14 cellular contexts compared by ENCODE assay signal in the genomic region with DNA sequence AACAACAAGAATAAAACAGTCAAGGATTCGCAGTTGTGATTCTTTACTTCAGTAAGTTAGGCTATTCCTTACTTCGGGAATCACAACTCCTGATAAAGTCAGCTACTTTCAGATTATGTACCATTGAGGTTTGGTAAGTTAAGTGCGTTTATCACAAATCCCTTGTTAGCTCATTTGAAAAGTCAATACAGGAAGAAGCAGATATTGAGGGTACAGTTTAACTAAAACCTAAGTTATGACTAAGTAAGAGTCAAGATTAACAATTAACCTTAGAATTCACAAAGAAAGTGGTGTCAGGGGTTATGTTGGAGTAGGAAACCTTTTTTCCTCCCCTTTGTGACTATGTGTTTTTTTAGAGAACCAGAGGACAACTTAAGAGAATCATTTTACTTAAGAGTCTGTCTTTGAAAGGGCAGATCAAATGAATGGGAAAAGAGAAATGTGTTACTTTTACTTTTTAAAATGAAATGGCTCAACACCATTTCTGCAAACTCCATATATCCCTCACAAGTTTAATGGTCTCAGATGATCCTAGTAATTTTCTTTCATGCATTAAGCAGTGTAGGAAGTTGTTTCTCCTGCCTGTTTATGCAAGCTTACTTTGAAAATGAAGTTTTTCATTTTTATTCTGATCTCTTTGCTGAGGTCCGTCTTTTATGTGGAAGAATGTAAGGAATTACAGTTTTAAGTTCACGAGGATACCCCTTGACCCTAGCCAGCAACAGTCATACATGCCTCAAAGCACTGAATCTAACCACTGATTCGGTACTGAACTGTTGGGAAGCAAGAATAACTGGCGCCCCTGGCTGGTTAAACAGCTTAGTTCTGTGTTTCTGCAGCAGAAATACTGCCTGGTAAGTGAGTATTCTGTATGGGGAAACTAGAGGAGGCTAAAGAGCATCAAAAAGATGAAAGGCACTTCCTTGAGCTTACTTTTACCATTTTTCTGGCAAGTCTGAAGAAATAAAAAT.
DNase-seq lines count a peak whose midpoint lies in the region; ATAC-seq, FAIRE-seq and TF ChIP-seq lines count a peak whose summit lies in the region.
"Had no signal": no experiment of that assay in that cellular context is flagged by ENCODE, and none has a peak within 500 bp of the region (broad histone marks: within the 10 kb centered on the region; RNA-seq: fewer than 3 reads in every experiment).

No MANE protein-coding gene starts in this region.

- H3K9me3 ChIP-seq in HepG2 (ENCODE audit: low read length) (no peaks in the 10 kb centered on the region), tibial nerve (no peaks in the 10 kb centered on the region), psoas muscle (no peaks in the 10 kb centered on the region)

- TF ChIP-seq CTCF in cardiac fibroblast (IDR thresholded peaks at IDR 0.05; ENCODE audit: low read depth, low read length) (peak; percentile 6), HepG2 (CRISPR knock-in tag; IDR thresholded peaks at IDR 0.05) (peak; percentile 19; the same call in 1 of the 2 replicates), tibial nerve (IDR thresholded peaks at IDR 0.05) (no peak), psoas muscle (IDR thresholded peaks at IDR 0.05) (no peak)

- CTCF ChIA-PET in HepG2 (lab: Yijun Ruan, JAX; ENCODE audit: low intra/inter-chr PET ratio, low total read pairs), result no interaction called here

- FAIRE-seq in HepG2 (lab: Jason Lieb, UNC), result peak; percentile 59
- FAIRE-seq: HTR-8/SVneo had no signal

- no peak for TF ChIP-seq RAD21 in HepG2 (CRISPR knock-in tag; IDR thresholded peaks at IDR 0.05)

- BruUV-seq in HepG2 (replicated peaks; lab: Mats Ljungman, UMichigan), result no TSS peak

- POLR2A ChIA-PET in HepG2 (lab: Yijun Ruan, JAX), result no interaction called here

- DNase-seq in AG08396 (ENCODE audit: low spot score) (peak; percentile 22), cardiac fibroblast (ENCODE audit: low read depth in 2 of 2) (peak; percentile 51 to 59), HepG2 (ENCODE audit: low spot score) (no peak), tibial nerve (ENCODE audit: low spot score in 2 of 2) (no peak), psoas muscle (no peak), epidermal melanocyte (ENCODE audit: insufficient read length, low spot score) (no peak), NCI-H748 (lab: John Stamatoyannopoulos, UW; ENCODE audit: unreplicated experiment) (no peak)
- DNase-seq: effector CD8-positive, alpha-beta T cell; NCI-H446; stimulated activated naive CD4-positive, alpha-beta T cell treated with Interleukin-2 at 50 U/mL for 16 hours; T-cell had no signal

- H3K27me3 ChIP-seq in HepG2 (ENCODE audit: control insufficient read depth in 1 of 2, insufficient read depth in 2 of 2, low read length in 2 of 2) (no peaks in the 10 kb centered on the region; a peak in 1 of 5 replicates), tibial nerve (no peaks in the 10 kb centered on the region), psoas muscle (ENCODE audit: insufficient read depth in 3 of 3, low read length in 2 of 3) (no peaks in the 10 kb centered on the region)

- H3K36me3 ChIP-seq in HepG2 (replicated peaks in 1 of 2; ENCODE audit: control insufficient read depth in 1 of 2, insufficient read depth in 2 of 2, low read length in 2 of 2) (no peaks in the 10 kb centered on the region), tibial nerve (no peaks in the 10 kb centered on the region), psoas muscle (ENCODE audit: insufficient read depth in 1 of 2, low read depth in 1 of 2) (peaks cover 0 to 6% of the 10 kb centered on the region in 2 donors)

- WGBS in HepG2 (ENCODE audit: low lambda C conversion rate), result under 1% methylated on average over 7 of the region's 7 CpGs
- 45 to 50% methylated on average over 7 of the region's 7 CpGs for WGBS in tibial nerve, 2 donors
- 67 to 77% (median 70%) methylated on average over 7 of the region's 7 CpGs for WGBS in psoas muscle, 3 donors

- TF ChIP-seq POLR2A in HepG2 (IDR thresholded peaks at IDR 0.05; ENCODE audit: insufficient read depth in 1 of 2, low read depth in 2 of 2, low read length in 2 of 2) (no peak), tibial nerve (IDR thresholded peaks at IDR 0.05) (no peak)

- intact Hi-C loops in HepG2 (cut with micrococcal nuclease; ENCODE audit: unreplicated experiment), result loop anchor here (10.0 kb wide), 1 partner anchor 946 kb away; no protein-coding TSS in a partner anchor
- intact Hi-C loops in psoas muscle (cut with DNase I), result loop anchor here (5.0 to 10.0 kb wide), 3 partner anchors 318 to 366 kb away; no protein-coding TSS in a partner anchor

- H3K4me3 ChIP-seq in cardiac fibroblast (replicated peaks in 1 of 2; ENCODE audit: low read depth in 2 of 2, low read length in 2 of 2) (no peak overlapping the region), HepG2 (replicated peaks in 1 of 3; ENCODE audit: insufficient read depth in 1 of 3, low read depth in 2 of 3, low read length in 3 of 3) (no peak overlapping the region; a peak in 1 of 6 replicates), tibial nerve (no peak overlapping the region), psoas muscle (no peak overlapping the region)
- H3K4me3 ChIP-seq: skin epidermis had no signal

- peak overlapping the region; percentile 54 for H3K4me2 ChIP-seq in HepG2 (ENCODE audit: low read depth, low read length)

- in situ Hi-C loops in HepG2 (cut with HindIII; ENCODE audit: extremely low pct_ligation_motif_present, low pct_unique_long_range_greater_than_20kb), result loop anchor here (10.0 kb wide), 1 partner anchor 366 kb away; no protein-coding TSS in a partner anchor

- peak; percentile 57 for ATAC-seq in HG03354 (IDR thresholded peaks at IDR 0.05; ENCODE audit: poor library complexity, severe bottlenecking, unreplicated experiment)
- ATAC-seq in HepG2, result peak; percentile 88
- ATAC-seq in psoas muscle, result no peak
- ATAC-seq: T-cell had no signal

- H3K79me2 ChIP-seq in HepG2 (ENCODE audit: insufficient read depth, low read length), result no peaks in the 10 kb centered on the region

- H3K27ac ChIP-seq in HepG2 (ENCODE audit: extremely low read length, insufficient read depth, low read length) (no peak overlapping the region), tibial nerve (no peak overlapping the region), psoas muscle (no peak overlapping the region)
- H3K27ac ChIP-seq: skin epidermis had no signal

- 0 out of 4 replicates have a peak, but pooled peaks of 1 of the 2 experiments have one; percentile 19 for TF ChIP-seq EP300 in HepG2 (IDR thresholded peaks at IDR 0.05; ENCODE audit: low read depth in 2 of 2, low read length in 2 of 2)
- TF ChIP-seq EP300 in HepG2 (CRISPR knock-in tag; IDR thresholded peaks at IDR 0.05; ENCODE audit: borderline replicate concordance), result no peak
- no peak for TF ChIP-seq EP300 in tibial nerve (IDR thresholded peaks at IDR 0.05)

- H3K9ac ChIP-seq in HepG2 (ENCODE audit: insufficient read depth, low read depth, low read length), result no peak overlapping the region

- H2AFZ ChIP-seq in HepG2 (ENCODE audit: low read length), result no peak overlapping the region

- peaks cover 20% of the 10 kb centered on the region for H3K4me1 ChIP-seq in HepG2 (ENCODE audit: insufficient read depth, low read length)
- peaks cover 0 to 5% (median 0%) of the 10 kb centered on the region in 4 donors for H3K4me1 ChIP-seq in tibial nerve
- H3K4me1 ChIP-seq in psoas muscle, result no peaks in the 10 kb centered on the region

- no peaks in the 10 kb centered on the region for H4K20me1 ChIP-seq in HepG2 (ENCODE audit: insufficient read depth, low read length)

TF ChIP-seq in HepG2, 621 proteins besides CTCF, POLR2A, EP300 and RAD21 (continues in another document):
- no peak for TF ChIP-seq CREB1 (IDR thresholded peaks at IDR 0.05)
- TF ChIP-seq CREB1 (CRISPR knock-in tag; IDR thresholded peaks at IDR 0.05), result peak; percentile 59
- TF ChIP-seq, protein P1, sequence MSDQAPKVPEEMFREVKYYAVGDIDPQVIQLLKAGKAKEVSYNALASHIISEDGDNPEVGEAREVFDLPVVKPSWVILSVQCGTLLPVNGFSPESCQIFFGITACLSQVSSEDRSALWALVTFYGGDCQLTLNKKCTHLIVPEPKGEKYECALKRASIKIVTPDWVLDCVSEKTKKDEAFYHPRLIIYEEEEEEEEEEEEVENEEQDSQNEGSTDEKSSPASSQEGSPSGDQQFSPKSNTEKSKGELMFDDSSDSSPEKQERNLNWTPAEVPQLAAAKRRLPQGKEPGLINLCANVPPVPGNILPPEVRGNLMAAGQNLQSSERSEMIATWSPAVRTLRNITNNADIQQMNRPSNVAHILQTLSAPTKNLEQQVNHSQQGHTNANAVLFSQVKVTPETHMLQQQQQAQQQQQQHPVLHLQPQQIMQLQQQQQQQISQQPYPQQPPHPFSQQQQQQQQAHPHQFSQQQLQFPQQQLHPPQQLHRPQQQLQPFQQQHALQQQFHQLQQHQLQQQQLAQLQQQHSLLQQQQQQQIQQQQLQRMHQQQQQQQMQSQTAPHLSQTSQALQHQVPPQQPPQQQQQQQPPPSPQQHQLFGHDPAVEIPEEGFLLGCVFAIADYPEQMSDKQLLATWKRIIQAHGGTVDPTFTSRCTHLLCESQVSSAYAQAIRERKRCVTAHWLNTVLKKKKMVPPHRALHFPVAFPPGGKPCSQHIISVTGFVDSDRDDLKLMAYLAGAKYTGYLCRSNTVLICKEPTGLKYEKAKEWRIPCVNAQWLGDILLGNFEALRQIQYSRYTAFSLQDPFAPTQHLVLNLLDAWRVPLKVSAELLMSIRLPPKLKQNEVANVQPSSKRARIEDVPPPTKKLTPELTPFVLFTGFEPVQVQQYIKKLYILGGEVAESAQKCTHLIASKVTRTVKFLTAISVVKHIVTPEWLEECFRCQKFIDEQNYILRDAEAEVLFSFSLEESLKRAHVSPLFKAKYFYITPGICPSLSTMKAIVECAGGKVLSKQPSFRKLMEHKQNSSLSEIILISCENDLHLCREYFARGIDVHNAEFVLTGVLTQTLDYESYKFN (CRISPR knock-in tag; conservative IDR thresholded peaks at IDR 0.05), result peak; percentile 54
- peak; percentile 28 for TF ChIP-seq NR2F6 (IDR thresholded peaks at IDR 0.05)
- TF ChIP-seq NR2F6 (CRISPR knock-in tag; IDR thresholded peaks at IDR 0.05), result no peak
- TF ChIP-seq ZSCAN21 (CRISPR knock-in tag; IDR thresholded peaks at IDR 0.05; ENCODE audit: borderline replicate concordance), result no peak
- TF ChIP-seq ZNF749 (CRISPR knock-in tag; IDR thresholded peaks at IDR 0.05; ENCODE audit: borderline replicate concordance), result no peak
- TF ChIP-seq, protein P2, sequence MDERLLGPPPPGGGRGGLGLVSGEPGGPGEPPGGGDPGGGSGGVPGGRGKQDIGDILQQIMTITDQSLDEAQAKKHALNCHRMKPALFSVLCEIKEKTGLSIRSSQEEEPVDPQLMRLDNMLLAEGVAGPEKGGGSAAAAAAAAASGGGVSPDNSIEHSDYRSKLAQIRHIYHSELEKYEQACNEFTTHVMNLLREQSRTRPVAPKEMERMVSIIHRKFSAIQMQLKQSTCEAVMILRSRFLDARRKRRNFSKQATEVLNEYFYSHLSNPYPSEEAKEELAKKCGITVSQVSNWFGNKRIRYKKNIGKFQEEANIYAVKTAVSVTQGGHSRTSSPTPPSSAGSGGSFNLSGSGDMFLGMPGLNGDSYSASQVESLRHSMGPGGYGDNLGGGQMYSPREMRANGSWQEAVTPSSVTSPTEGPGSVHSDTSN (CRISPR knock-in tag; IDR thresholded peaks at IDR 0.05), result no peak
- no peak for TF ChIP-seq ARHGAP35 (CRISPR knock-in tag; IDR thresholded peaks at IDR 0.05; ENCODE audit: borderline replicate concordance)
- TF ChIP-seq SMAD9 (CRISPR knock-in tag; IDR thresholded peaks at IDR 0.05), result no peak

Comparison
In these comparisons a context has a peak if more than half of its experiments do, and no peak if none do; other contexts are left out.
1. DNase-seq: peak in AG08396 (single experiment) and cardiac fibroblast (2 of 2); none in HepG2 (single experiment), tibial nerve (0 of 2), psoas muscle (0 of 2), epidermal melanocyte (single experiment) and NCI-H748 (single experiment).
2. ATAC-seq: peak in HG03354 (single experiment) and HepG2 (single experiment); none in psoas muscle (0 of 4).
3. CTCF ChIP-seq: peak in cardiac fibroblast (single experiment) and HepG2 (single experiment); none in tibial nerve (0 of 5) and psoas muscle (single experiment).